ENCODE assay signal across 10 cellular contexts in genomic region chr3:192128922-192129321, GRCh38.
A peak's percentile ranks its signal among the peaks of the same experiment; 100 is the strongest.
DNase-seq lines count a peak whose midpoint lies in the region; ATAC-seq lines count a peak whose summit lies in the region.
"Had no signal": no experiment of that assay in that cellular context is flagged by ENCODE, and none has a peak within 500 bp of the region (broad histone marks: within the 10 kb centered on the region; RNA-seq: fewer than 3 reads in every experiment).

No MANE protein-coding gene starts in this region.

- no peak overlapping the region for H3K27ac Mint-ChIP-seq in stimulated activated naive CD8-positive, alpha-beta T cell treated with anti-CD3 and anti-CD28 coated beads, Interleukin-15, amount 100 ng/mL, for 72 hours
- H3K27ac Mint-ChIP-seq in activated CD4-positive, alpha-beta memory T cell treated with anti-CD3 and anti-CD28 coated beads, Interleukin-2, amount 10 ng/mL, durations not matched to agents 7 days and 5 days, result no peak overlapping the region

- ATAC-seq in GM19324 (IDR thresholded peaks at IDR 0.05; ENCODE audit: low FRiP score, unreplicated experiment) (peak; percentile 51), HG02884 (IDR thresholded peaks at IDR 0.05; ENCODE audit: unreplicated experiment) (peak; percentile 38)
- ATAC-seq in stimulated activated naive CD8-positive, alpha-beta T cell treated with anti-CD3 and anti-CD28 coated beads, Interleukin-15, amount 100 ng/mL, for 72 hours, result no peak

- no peaks in the 10 kb centered on the region for H3K4me1 Mint-ChIP-seq in stimulated activated naive CD8-positive, alpha-beta T cell treated with anti-CD3 and anti-CD28 coated beads, Interleukin-15, amount 100 ng/mL, for 72 hours
- H3K4me1 Mint-ChIP-seq in activated CD4-positive, alpha-beta memory T cell treated with anti-CD3 and anti-CD28 coated beads, Interleukin-2, amount 10 ng/mL, durations not matched to agents 7 days and 5 days, result no peaks in the 10 kb centered on the region

- H3K9me3 Mint-ChIP-seq in stimulated activated naive CD8-positive, alpha-beta T cell treated with anti-CD3 and anti-CD28 coated beads, Interleukin-15, amount 100 ng/mL, for 72 hours, result peaks cover 0 to 12% of the 10 kb centered on the region in 2 donors
- no peaks in the 10 kb centered on the region for H3K9me3 Mint-ChIP-seq in activated CD4-positive, alpha-beta memory T cell treated with anti-CD3 and anti-CD28 coated beads, Interleukin-2, amount 10 ng/mL, durations not matched to agents 7 days and 5 days

- H3K27me3 Mint-ChIP-seq in stimulated activated naive CD8-positive, alpha-beta T cell treated with anti-CD3 and anti-CD28 coated beads, Interleukin-15, amount 100 ng/mL, for 72 hours, result no peaks in the 10 kb centered on the region
- H3K27me3 Mint-ChIP-seq in activated CD4-positive, alpha-beta memory T cell treated with anti-CD3 and anti-CD28 coated beads, Interleukin-2, amount 10 ng/mL, durations not matched to agents 7 days and 5 days, result no peaks in the 10 kb centered on the region

- POLR2A ChIA-PET in activated CD4-positive, alpha-beta memory T cell treated with anti-CD3 and anti-CD28 coated beads, Interleukin-2, amount 10 ng/mL, durations not matched to agents 7 days and 5 days (lab: Charles Lee), result no interaction called here

- peak; percentile 86 for DNase-seq in DMS53 (lab: John Stamatoyannopoulos, UW)
- peak; percentile 69 to 90 for DNase-seq in NCI-H2081 (lab: John Stamatoyannopoulos, UW)
- DNase-seq in DMS 273 (lab: John Stamatoyannopoulos, UW; ENCODE audit: unreplicated experiment), result no peak
- no peak for DNase-seq in stimulated activated naive CD4-positive, alpha-beta T cell treated with Interleukin-2 at 50 U/mL for 16 hours (lab: John Stamatoyannopoulos, UW)
- no peak for DNase-seq in stimulated activated naive CD8-positive, alpha-beta T cell treated with anti-CD3 and anti-CD28 coated beads, Interleukin-15, amount 100 ng/mL, for 72 hours
- DNase-seq in activated CD4-positive, alpha-beta memory T cell treated with anti-CD3 and anti-CD28 coated beads, Interleukin-2, amount 10 ng/mL, durations not matched to agents 7 days and 5 days, result no peak
- DNase-seq: NCI-H2029 treated with DMSO at 0.1 percent for 48 hours, pancreas had no signal

- H3K4me3 Mint-ChIP-seq in stimulated activated naive CD8-positive, alpha-beta T cell treated with anti-CD3 and anti-CD28 coated beads, Interleukin-15, amount 100 ng/mL, for 72 hours, result no peak overlapping the region
- no peak overlapping the region for H3K4me3 Mint-ChIP-seq in activated CD4-positive, alpha-beta memory T cell treated with anti-CD3 and anti-CD28 coated beads, Interleukin-2, amount 10 ng/mL, durations not matched to agents 7 days and 5 days

- no peaks in the 10 kb centered on the region for H3K36me3 Mint-ChIP-seq in activated CD4-positive, alpha-beta memory T cell treated with anti-CD3 and anti-CD28 coated beads, Interleukin-2, amount 10 ng/mL, durations not matched to agents 7 days and 5 days (ENCODE audit: low read depth)

- CTCF ChIA-PET in activated CD4-positive, alpha-beta memory T cell treated with anti-CD3 and anti-CD28 coated beads, Interleukin-2, amount 10 ng/mL, durations not matched to agents 7 days and 5 days (lab: Charles Lee), result no interaction called here

Comparison
In these comparisons a context has a peak if more than half of its experiments do, and no peak if none do; other contexts are left out.
1. DNase-seq: peak in DMS53 (single experiment) and NCI-H2081 (2 of 2); none in DMS 273 (single experiment), stimulated activated naive CD4-positive, alpha-beta T cell treated with Interleukin-2 at 50 U/mL for 16 hours (single experiment), stimulated activated naive CD8-positive, alpha-beta T cell treated with anti-CD3 and anti-CD28 coated beads, Interleukin-15, amount 100 ng/mL, for 72 hours (0 of 2) and activated CD4-positive, alpha-beta memory T cell treated with anti-CD3 and anti-CD28 coated beads, Interleukin-2, amount 10 ng/mL, durations not matched to agents 7 days and 5 days (single experiment).